31 cellular contexts compared by ENCODE assay signal in the genomic region with DNA sequence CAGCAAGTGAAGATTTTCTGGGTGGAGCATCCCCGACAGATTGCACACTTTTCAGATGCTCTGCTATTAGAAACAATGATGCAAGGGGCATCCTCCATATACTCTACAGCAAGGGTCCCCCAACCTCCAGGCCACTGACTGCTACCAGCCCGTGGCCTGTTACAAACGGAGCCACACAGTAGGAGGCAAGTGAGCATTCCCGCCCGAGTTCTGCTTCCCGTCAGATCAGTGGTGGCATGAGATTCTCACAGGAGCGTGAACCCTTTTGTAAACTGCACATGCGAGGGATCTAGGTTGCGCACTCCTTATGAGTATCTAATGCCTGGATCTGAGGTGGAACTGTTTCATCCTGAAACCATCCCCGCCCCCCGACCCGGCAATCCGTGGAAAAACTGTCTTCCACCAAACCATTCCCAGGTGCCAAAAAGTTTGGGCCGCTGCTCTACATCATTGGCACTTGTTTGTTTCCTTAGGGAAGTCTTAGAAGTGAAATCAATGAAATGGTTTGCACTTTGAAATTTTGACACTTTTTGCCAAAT. TPM values are rescaled to one million over a fixed set of nuclear protein-coding genes. Genes with fewer than 3 reads are reported as not detected.
"Had no signal": no experiment of that assay in that cellular context is flagged by ENCODE, and none has a peak within 500 bp of the region (broad histone marks: within the 10 kb centered on the region; RNA-seq: fewer than 3 reads in every experiment).

No MANE protein-coding gene starts in this region.

- H3K4me2 ChIP-seq: neural progenitor cell had no signal

- H3K9me3 ChIP-seq: gastrocnemius medialis, lower lobe of right lung, mucosa of descending colon, thoracic aorta, tibial nerve, upper lobe of left lung had no signal

- H2AFZ ChIP-seq: neural progenitor cell, parathyroid adenoma had no signal

- DNase-seq: dorsolateral prefrontal cortex; effector CD4-positive, alpha-beta T cell; foreskin fibroblast; gastrocnemius medialis; head of caudate nucleus; hippocampal formation; kidney glomerular epithelial cell; left colon; left ventricle myocardium superior; lower lobe of right lung; naive B cell; stimulated activated CD4-positive, alpha-beta T cell treated with anti-CD3 and anti-CD28 coated beads, Interleukin-4, amount 100 ng/mL, for 4 hours; stimulated activated naive CD8-positive, alpha-beta T cell treated with anti-CD3 and anti-CD28 coated beads, Interleukin-15, Interleukin-2, amounts not matched to agents 100 U/mL and 50 U/mL, for 24 hours; upper lobe of left lung had no signal

- H3K9ac ChIP-seq: neural progenitor cell, parathyroid adenoma had no signal

- H3K27me3 Mint-ChIP-seq: memory B cell; naive B cell; natural killer cell treated with Interleukin-12 subunit alpha and Interleukin-12 subunit beta and Interleukin-15 and Interleukin-18, amount 100 ng/mL, for 72 hours; progenitor cell of endocrine pancreas; stimulated activated memory B cell treated with anti-CD40 and anti-IgM and Interleukin-4, amounts not matched to agents 10 μg/mL and 1 μg/mL and 100 μg/mL, for 72 hours had no signal

- H3K4me3 Mint-ChIP-seq: memory B cell; mesothelial cell of epicardium; natural killer cell treated with Interleukin-12 subunit alpha and Interleukin-12 subunit beta and Interleukin-15 and Interleukin-18, amount 100 ng/mL, for 72 hours; neural progenitor cell; stimulated activated memory B cell treated with anti-CD40 and anti-IgM and Interleukin-4, amounts not matched to agents 10 μg/mL and 1 μg/mL and 100 μg/mL, for 72 hours had no signal

- FAIRE-seq: islet of Langerhans, urothelium cell line had no signal

- H3K36me3 Mint-ChIP-seq: memory B cell; naive B cell; natural killer cell treated with Interleukin-12 subunit alpha and Interleukin-12 subunit beta and Interleukin-15 and Interleukin-18, amount 100 ng/mL, for 72 hours had no signal

- H3K36me3 ChIP-seq: gastrocnemius medialis, neural progenitor cell had no signal

- H3K27ac ChIP-seq: dorsolateral prefrontal cortex, epithelial cell of prostate, gastrocnemius medialis, lower lobe of right lung, neural progenitor cell, parathyroid adenoma, thoracic aorta, tibial nerve, upper lobe of left lung had no signal

- H3K27me3 ChIP-seq: dorsolateral prefrontal cortex, gastrocnemius medialis, neural progenitor cell, tibial nerve, upper lobe of left lung had no signal

- H3K4me3 ChIP-seq: dorsolateral prefrontal cortex, gastrocnemius medialis, lower lobe of right lung, mucosa of descending colon, neural progenitor cell, thoracic aorta, tibial nerve, upper lobe of left lung had no signal

- H3K9me3 Mint-ChIP-seq: memory B cell; mesothelial cell of epicardium; naive B cell; natural killer cell treated with Interleukin-12 subunit alpha and Interleukin-12 subunit beta and Interleukin-15 and Interleukin-18, amount 100 ng/mL, for 72 hours; neural progenitor cell; stimulated activated memory B cell treated with anti-CD40 and anti-IgM and Interleukin-4, amounts not matched to agents 10 μg/mL and 1 μg/mL and 100 μg/mL, for 72 hours had no signal

- ATAC-seq: esophagus mucosa; gastrocnemius medialis; left colon; left ventricle myocardium superior; lower lobe of right lung; mucosa of descending colon; natural killer cell treated with Interleukin-12 subunit alpha and Interleukin-12 subunit beta and Interleukin-15 and Interleukin-18, amount 100 ng/mL, for 72 hours; sciatic nerve; stimulated activated memory B cell treated with anti-CD40 and anti-IgM and Interleukin-4, amounts not matched to agents 10 μg/mL and 1 μg/mL and 100 μg/mL, for 72 hours; stimulated activated naive CD8-positive, alpha-beta T cell treated with anti-CD3 and anti-CD28 coated beads, Interleukin-15, Interleukin-2, amounts not matched to agents 100 U/mL and 50 U/mL, for 24 hours had no signal

- H3K27ac Mint-ChIP-seq: memory B cell; mesothelial cell of epicardium; naive B cell; natural killer cell treated with Interleukin-12 subunit alpha and Interleukin-12 subunit beta and Interleukin-15 and Interleukin-18, amount 100 ng/mL, for 72 hours; neural progenitor cell; progenitor cell of endocrine pancreas; stimulated activated memory B cell treated with anti-CD40 and anti-IgM and Interleukin-4, amounts not matched to agents 10 μg/mL and 1 μg/mL and 100 μg/mL, for 72 hours had no signal

RNA-seq across cellular contexts. Expression of gene IGFALS, which starts 38.1 kb away (rescaled TPM):
- total RNA-seq: esophagus mucosa, glomerular endothelial cell, left ventricle myocardium superior, osteoblast had no signal

RNA-seq across cellular contexts. Expression of gene MEIOB, which starts 40.4 kb away (rescaled TPM):
- total RNA-seq: esophagus mucosa; gastrocnemius medialis; left colon; left ventricle myocardium superior; lower lobe of right lung; mesothelial cell of epicardium; mucosa of descending colon; natural killer cell treated with Interleukin-12 subunit alpha and Interleukin-12 subunit beta and Interleukin-15 and Interleukin-18, amount 100 ng/mL, for 72 hours; osteoblast; progenitor cell of endocrine pancreas; sciatic nerve; thoracic aorta; tibial nerve had no signal
